ENCODE assay signal across 2 cellular contexts in the genomic region with DNA sequence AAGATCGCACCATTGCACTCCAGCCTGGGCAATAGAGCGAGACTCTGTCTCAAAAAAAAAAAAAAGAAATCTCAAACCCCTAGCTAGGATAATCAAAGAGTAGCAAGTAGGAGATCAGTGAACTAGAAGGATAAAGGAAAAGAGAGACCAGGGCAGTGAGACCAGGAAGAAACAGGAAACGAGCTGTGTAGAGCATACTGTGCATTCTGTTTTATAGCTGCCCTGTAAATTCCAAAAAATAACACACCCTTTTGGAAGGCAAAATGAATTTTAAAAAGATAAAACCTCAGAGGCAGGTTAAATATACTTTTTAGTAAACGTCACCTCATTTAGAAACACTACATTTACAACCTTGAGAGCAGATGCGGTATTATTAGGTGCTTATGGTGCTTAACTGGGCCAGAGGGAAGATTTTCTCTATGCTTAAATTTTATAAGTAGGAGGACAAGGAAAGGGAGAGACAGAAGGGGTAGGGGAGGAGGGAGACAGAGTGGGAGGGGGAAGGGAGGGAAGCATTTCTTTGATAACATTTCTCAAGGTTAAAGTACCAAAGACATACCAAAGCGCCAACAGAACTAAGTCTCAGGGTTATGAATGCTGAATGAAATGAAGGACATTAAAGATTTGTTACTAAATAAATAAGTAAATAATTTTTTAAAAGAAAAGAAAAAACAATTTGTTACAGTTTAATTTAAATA.
TF ChIP-seq lines count a peak whose summit lies in the region.

No MANE protein-coding gene starts in this region.

TF ChIP-seq in SK-N-SH, 30 proteins besides CTCF, POLR2A, EP300 and RAD21 (continued from another document):
- TF ChIP-seq, protein P1, sequence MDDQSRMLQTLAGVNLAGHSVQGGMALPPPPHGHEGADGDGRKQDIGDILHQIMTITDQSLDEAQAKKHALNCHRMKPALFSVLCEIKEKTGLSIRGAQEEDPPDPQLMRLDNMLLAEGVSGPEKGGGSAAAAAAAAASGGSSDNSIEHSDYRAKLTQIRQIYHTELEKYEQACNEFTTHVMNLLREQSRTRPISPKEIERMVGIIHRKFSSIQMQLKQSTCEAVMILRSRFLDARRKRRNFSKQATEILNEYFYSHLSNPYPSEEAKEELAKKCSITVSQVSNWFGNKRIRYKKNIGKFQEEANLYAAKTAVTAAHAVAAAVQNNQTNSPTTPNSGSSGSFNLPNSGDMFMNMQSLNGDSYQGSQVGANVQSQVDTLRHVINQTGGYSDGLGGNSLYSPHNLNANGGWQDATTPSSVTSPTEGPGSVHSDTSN (IDR thresholded peaks at IDR 0.05): no peak
- TF ChIP-seq NRF1 (IDR thresholded peaks at IDR 0.05; ENCODE audit: low read depth, low read length) (no peak), FOXJ3 (CRISPR knock-in tag; IDR thresholded peaks at IDR 0.05) (no peak), SIN3A (IDR thresholded peaks at IDR 0.05; ENCODE audit: borderline replicate concordance, low read depth, low read length) (no peak), MXI1 (IDR thresholded peaks at IDR 0.05; ENCODE audit: low read depth, low read length) (no peak), IRF3 (IDR thresholded peaks at IDR 0.05; ENCODE audit: low read depth, low read length) (no peak), GATA2 (CRISPR knock-in tag; IDR thresholded peaks at IDR 0.05) (no peak), RXRA (IDR thresholded peaks at IDR 0.05; ENCODE audit: borderline replicate concordance, low read depth) (no peak), FOSL2 (IDR thresholded peaks at IDR 0.05; ENCODE audit: borderline replicate concordance, low read depth) (no peak), YY1 (IDR thresholded peaks at IDR 0.05; ENCODE audit: low read depth) (no peak), FOXM1 (IDR thresholded peaks at IDR 0.05; ENCODE audit: low read depth) (no peak), TAF1 (IDR thresholded peaks at IDR 0.05; ENCODE audit: borderline replicate concordance, low read depth, low read length) (no peak), POLR2AphosphoS5 (IDR thresholded peaks at IDR 0.05; ENCODE audit: low read depth, low read length) (no peak), MEF2A (IDR thresholded peaks at IDR 0.05; ENCODE audit: borderline replicate concordance, low read depth) (no peak), ELF1 (IDR thresholded peaks at IDR 0.05) (no peak)
- TF ChIP-seq, protein P2, sequence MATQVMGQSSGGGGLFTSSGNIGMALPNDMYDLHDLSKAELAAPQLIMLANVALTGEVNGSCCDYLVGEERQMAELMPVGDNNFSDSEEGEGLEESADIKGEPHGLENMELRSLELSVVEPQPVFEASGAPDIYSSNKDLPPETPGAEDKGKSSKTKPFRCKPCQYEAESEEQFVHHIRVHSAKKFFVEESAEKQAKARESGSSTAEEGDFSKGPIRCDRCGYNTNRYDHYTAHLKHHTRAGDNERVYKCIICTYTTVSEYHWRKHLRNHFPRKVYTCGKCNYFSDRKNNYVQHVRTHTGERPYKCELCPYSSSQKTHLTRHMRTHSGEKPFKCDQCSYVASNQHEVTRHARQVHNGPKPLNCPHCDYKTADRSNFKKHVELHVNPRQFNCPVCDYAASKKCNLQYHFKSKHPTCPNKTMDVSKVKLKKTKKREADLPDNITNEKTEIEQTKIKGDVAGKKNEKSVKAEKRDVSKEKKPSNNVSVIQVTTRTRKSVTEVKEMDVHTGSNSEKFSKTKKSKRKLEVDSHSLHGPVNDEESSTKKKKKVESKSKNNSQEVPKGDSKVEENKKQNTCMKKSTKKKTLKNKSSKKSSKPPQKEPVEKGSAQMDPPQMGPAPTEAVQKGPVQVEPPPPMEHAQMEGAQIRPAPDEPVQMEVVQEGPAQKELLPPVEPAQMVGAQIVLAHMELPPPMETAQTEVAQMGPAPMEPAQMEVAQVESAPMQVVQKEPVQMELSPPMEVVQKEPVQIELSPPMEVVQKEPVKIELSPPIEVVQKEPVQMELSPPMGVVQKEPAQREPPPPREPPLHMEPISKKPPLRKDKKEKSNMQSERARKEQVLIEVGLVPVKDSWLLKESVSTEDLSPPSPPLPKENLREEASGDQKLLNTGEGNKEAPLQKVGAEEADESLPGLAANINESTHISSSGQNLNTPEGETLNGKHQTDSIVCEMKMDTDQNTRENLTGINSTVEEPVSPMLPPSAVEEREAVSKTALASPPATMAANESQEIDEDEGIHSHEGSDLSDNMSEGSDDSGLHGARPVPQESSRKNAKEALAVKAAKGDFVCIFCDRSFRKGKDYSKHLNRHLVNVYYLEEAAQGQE (IDR thresholded peaks at IDR 0.05; ENCODE audit: low read depth, low read length): no peak
- TF ChIP-seq, protein P3, sequence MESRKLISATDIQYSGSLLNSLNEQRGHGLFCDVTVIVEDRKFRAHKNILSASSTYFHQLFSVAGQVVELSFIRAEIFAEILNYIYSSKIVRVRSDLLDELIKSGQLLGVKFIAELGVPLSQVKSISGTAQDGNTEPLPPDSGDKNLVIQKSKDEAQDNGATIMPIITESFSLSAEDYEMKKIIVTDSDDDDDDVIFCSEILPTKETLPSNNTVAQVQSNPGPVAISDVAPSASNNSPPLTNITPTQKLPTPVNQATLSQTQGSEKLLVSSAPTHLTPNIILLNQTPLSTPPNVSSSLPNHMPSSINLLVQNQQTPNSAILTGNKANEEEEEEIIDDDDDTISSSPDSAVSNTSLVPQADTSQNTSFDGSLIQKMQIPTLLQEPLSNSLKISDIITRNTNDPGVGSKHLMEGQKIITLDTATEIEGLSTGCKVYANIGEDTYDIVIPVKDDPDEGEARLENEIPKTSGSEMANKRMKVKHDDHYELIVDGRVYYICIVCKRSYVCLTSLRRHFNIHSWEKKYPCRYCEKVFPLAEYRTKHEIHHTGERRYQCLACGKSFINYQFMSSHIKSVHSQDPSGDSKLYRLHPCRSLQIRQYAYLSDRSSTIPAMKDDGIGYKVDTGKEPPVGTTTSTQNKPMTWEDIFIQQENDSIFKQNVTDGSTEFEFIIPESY (IDR thresholded peaks at IDR 0.05; ENCODE audit: borderline replicate concordance, low read depth): no peak

TF ChIP-seq in SK-N-SH treated with all-trans-retinoic acid at 6 μM for 48 hours, 23 proteins besides CTCF, POLR2A, EP300 and RAD21:
- TF ChIP-seq, protein P4, sequence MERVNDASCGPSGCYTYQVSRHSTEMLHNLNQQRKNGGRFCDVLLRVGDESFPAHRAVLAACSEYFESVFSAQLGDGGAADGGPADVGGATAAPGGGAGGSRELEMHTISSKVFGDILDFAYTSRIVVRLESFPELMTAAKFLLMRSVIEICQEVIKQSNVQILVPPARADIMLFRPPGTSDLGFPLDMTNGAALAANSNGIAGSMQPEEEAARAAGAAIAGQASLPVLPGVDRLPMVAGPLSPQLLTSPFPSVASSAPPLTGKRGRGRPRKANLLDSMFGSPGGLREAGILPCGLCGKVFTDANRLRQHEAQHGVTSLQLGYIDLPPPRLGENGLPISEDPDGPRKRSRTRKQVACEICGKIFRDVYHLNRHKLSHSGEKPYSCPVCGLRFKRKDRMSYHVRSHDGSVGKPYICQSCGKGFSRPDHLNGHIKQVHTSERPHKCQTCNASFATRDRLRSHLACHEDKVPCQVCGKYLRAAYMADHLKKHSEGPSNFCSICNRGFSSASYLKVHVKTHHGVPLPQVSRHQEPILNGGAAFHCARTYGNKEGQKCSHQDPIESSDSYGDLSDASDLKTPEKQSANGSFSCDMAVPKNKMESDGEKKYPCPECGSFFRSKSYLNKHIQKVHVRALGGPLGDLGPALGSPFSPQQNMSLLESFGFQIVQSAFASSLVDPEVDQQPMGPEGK (CRISPR knock-in tag; IDR thresholded peaks at IDR 0.05; ENCODE audit: borderline replicate concordance): no peak
- TF ChIP-seq ZFP30 (CRISPR knock-in tag; IDR thresholded peaks at IDR 0.05) (no peak), ZC3H10 (CRISPR knock-in tag; IDR thresholded peaks at IDR 0.05) (no peak)
- TF ChIP-seq, protein P5, sequence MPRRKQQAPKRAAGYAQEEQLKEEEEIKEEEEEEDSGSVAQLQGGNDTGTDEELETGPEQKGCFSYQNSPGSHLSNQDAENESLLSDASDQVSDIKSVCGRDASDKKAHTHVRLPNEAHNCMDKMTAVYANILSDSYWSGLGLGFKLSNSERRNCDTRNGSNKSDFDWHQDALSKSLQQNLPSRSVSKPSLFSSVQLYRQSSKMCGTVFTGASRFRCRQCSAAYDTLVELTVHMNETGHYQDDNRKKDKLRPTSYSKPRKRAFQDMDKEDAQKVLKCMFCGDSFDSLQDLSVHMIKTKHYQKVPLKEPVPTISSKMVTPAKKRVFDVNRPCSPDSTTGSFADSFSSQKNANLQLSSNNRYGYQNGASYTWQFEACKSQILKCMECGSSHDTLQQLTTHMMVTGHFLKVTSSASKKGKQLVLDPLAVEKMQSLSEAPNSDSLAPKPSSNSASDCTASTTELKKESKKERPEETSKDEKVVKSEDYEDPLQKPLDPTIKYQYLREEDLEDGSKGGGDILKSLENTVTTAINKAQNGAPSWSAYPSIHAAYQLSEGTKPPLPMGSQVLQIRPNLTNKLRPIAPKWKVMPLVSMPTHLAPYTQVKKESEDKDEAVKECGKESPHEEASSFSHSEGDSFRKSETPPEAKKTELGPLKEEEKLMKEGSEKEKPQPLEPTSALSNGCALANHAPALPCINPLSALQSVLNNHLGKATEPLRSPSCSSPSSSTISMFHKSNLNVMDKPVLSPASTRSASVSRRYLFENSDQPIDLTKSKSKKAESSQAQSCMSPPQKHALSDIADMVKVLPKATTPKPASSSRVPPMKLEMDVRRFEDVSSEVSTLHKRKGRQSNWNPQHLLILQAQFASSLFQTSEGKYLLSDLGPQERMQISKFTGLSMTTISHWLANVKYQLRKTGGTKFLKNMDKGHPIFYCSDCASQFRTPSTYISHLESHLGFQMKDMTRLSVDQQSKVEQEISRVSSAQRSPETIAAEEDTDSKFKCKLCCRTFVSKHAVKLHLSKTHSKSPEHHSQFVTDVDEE (CRISPR knock-in tag; IDR thresholded peaks at IDR 0.05): no peak
